Comparison of ENCODE assay signal across 8 cellular contexts in genomic region chrX:134548844-134549205, GRCh38.
A peak's percentile ranks its signal among the peaks of the same experiment; 100 is the strongest.
DNase-seq lines count a peak whose midpoint lies in the region; ATAC-seq and TF ChIP-seq lines count a peak whose summit lies in the region.

No MANE protein-coding gene starts in this region.

- H4K20me1 ChIP-seq in Loucy (ENCODE audit: insufficient read depth, low read length, poor library complexity, severe bottlenecking) = no peaks in the 10 kb centered on the region

- no peak overlapping the region for H2BK12ac ChIP-seq in neuronal stem cell (ENCODE audit: low read length)

- H3K14ac ChIP-seq in neuronal stem cell (ENCODE audit: low read length) = no peak overlapping the region

- H3K9me3 ChIP-seq in Loucy (ENCODE audit: insufficient read depth, low read depth, low read length) = no peaks in the 10 kb centered on the region
- no peaks in the 10 kb centered on the region for H3K9me3 ChIP-seq in ectodermal cell (ENCODE audit: control insufficient read depth, low read length)
- H3K9me3 ChIP-seq in neuronal stem cell (replicated peaks in 1 of 2; ENCODE audit: control insufficient read depth in 2 of 2, insufficient read depth in 1 of 2, low read depth in 1 of 2, low read length in 2 of 2) = no peaks in the 10 kb centered on the region

- H3K4me3 Mint-ChIP-seq in CD14-positive monocyte = peak overlapping the region; percentile 94 to 95

- H3K9me2 ChIP-seq in Loucy (replicated peaks; ENCODE audit: low read depth, low read length) = no peaks in the 10 kb centered on the region

- H3K36me3 Mint-ChIP-seq in CD14-positive monocyte = peaks cover 4% of the 10 kb centered on the region in 2 donors

- peaks cover 55% of the 10 kb centered on the region for H3K4me1 Mint-ChIP-seq in CD14-positive monocyte

- TF ChIP-seq CTCF in CD14-positive monocyte (IDR thresholded peaks at IDR 0.05) (no peak), Loucy (conservative IDR thresholded peaks at IDR 0.05; ENCODE audit: low read length) (no peak), GM10266 (IDR thresholded peaks at IDR 0.05; ENCODE audit: control insufficient read depth, insufficient read depth, low read depth, missing control alignments) (no peak)

- H3K9ac ChIP-seq in Loucy (ENCODE audit: low read depth, low read length, poor library complexity, severe bottlenecking) (peak overlapping the region; percentile 96), neuronal stem cell (ENCODE audit: low read depth, low read length, poor library complexity) (no peak overlapping the region)

- H3K4me2 ChIP-seq in Loucy (ENCODE audit: low read depth, low read length, poor library complexity, severe bottlenecking) (peak overlapping the region; percentile 95), neuronal stem cell (ENCODE audit: insufficient read depth, low read length, poor library complexity, severe bottlenecking) (peak overlapping the region; percentile 66)

- intact Hi-C loops in CD14-positive monocyte (cut with micrococcal nuclease) = no loop called here

- H3K36me3 ChIP-seq in Loucy (ENCODE audit: insufficient read depth, low read length) = no peaks in the 10 kb centered on the region
- no peaks in the 10 kb centered on the region for H3K36me3 ChIP-seq in ectodermal cell (ENCODE audit: control insufficient read depth, insufficient read depth, low read length)
- H3K36me3 ChIP-seq in neuronal stem cell (replicated peaks in 1 of 2; ENCODE audit: control insufficient read depth in 2 of 2, insufficient read depth in 2 of 2, low read length in 2 of 2) = no peaks in the 10 kb centered on the region

- no peak overlapping the region for H2BK120ac ChIP-seq in neuronal stem cell (ENCODE audit: low read depth, low read length)

- H3K27me3 Mint-ChIP-seq in CD14-positive monocyte (ENCODE audit: low read depth in 3 of 3) = peaks cover 9 to 62% (median 53%) of the 10 kb centered on the region in 3 donors

- no peak overlapping the region for H4K91ac ChIP-seq in neuronal stem cell (ENCODE audit: low read depth, low read length, poor library complexity)

- H3K18ac ChIP-seq in neuronal stem cell (ENCODE audit: low read length) = no peak overlapping the region

- H3K79me2 ChIP-seq in Loucy (ENCODE audit: insufficient read depth, low read length) = peaks cover 29% of the 10 kb centered on the region

- peak overlapping the region; percentile 91 for H2AFZ ChIP-seq in Loucy (ENCODE audit: low read length)
- peak overlapping the region; percentile 93 for H2AFZ ChIP-seq in neuronal stem cell (ENCODE audit: low read length)

- peak overlapping the region; percentile 94 for H3K4me3 ChIP-seq in Loucy (ENCODE audit: low read length, poor library complexity, severe bottlenecking)
- peak overlapping the region; percentile 46 for H3K4me3 ChIP-seq in ectodermal cell (ENCODE audit: insufficient read depth, low read depth, low read length)
- peak overlapping the region; percentile 59 to 80 for H3K4me3 ChIP-seq in neuronal stem cell (ENCODE audit: low read length in 2 of 2)

- ATAC-seq in GM18907 (IDR thresholded peaks at IDR 0.05; ENCODE audit: unreplicated experiment) (no peak), HG03095 (IDR thresholded peaks at IDR 0.05; ENCODE audit: unreplicated experiment) (no peak)

- H2BK15ac ChIP-seq in neuronal stem cell (ENCODE audit: low read length) = no peak overlapping the region

- WGBS in ectodermal cell, 2 experiments = 0% methylated on average over 17 of the region's 17 CpGs
- WGBS in neuronal stem cell (ENCODE audit: extremely low coverage in 2 of 2, insufficient read length in 2 of 2, insufficient replicate concordance in 1 of 2), 2 donors = no CpG with 5 or more reads among the region's 17 CpGs

- H3K4ac ChIP-seq in neuronal stem cell (ENCODE audit: low read length) = no peak overlapping the region

- H3K27me3 ChIP-seq in Loucy (ENCODE audit: insufficient read depth, low read length, poor library complexity, severe bottlenecking) (no peaks in the 10 kb centered on the region), ectodermal cell (ENCODE audit: control insufficient read depth, insufficient read depth, low read length, poor library complexity, severe bottlenecking) (peaks cover 80% of the 10 kb centered on the region), neuronal stem cell (ENCODE audit: control insufficient read depth in 3 of 3, insufficient read depth in 3 of 3, low read depth in 1 of 3, low read length in 3 of 3) (peaks cover 2 to 58% (median 14%) of the 10 kb centered on the region in 3 experiments)

- H3F3A ChIP-seq in Loucy (ENCODE audit: low read depth) = no peaks in the 10 kb centered on the region

- no peak overlapping the region for H2BK5ac ChIP-seq in neuronal stem cell (ENCODE audit: low read length)

- H3K79me1 ChIP-seq in neuronal stem cell (ENCODE audit: low read depth, low read length) = no peaks in the 10 kb centered on the region

- DNase-seq in CD14-positive monocyte (ENCODE audit: low spot score) = no peak
- no peak for DNase-seq in neuronal stem cell (ENCODE audit: low spot score)
- no peak for DNase-seq in GM10266 (ENCODE audit: extremely low spot score)
- no peak for DNase-seq in NCI-H1436 treated with DMSO at 0.1 percent for 48 hours (lab: John Stamatoyannopoulos, UW)

- H3K27ac Mint-ChIP-seq in CD14-positive monocyte = peak overlapping the region; percentile 61 to 92 (median 88)

- H2AK5ac ChIP-seq in neuronal stem cell (ENCODE audit: low read depth, low read length) = no peak overlapping the region

- H3K27ac ChIP-seq in ectodermal cell (ENCODE audit: insufficient read depth, low read depth, low read length, poor library complexity, severe bottlenecking) (peak overlapping the region; percentile 50), neuronal stem cell (replicated peaks; ENCODE audit: low read length) (no peak overlapping the region)

- H3K4me1 ChIP-seq in Loucy (ENCODE audit: insufficient read depth, low read length, poor library complexity, severe bottlenecking) (peaks cover 23% of the 10 kb centered on the region), ectodermal cell (ENCODE audit: control insufficient read depth, insufficient read depth, low read length) (no peaks in the 10 kb centered on the region), neuronal stem cell (ENCODE audit: control insufficient read depth in 2 of 2, insufficient read depth in 1 of 2, low read depth in 1 of 2, low read length in 2 of 2) (peaks cover 2 to 10% of the 10 kb centered on the region in 2 donors)

- no peak overlapping the region for H4K8ac ChIP-seq in neuronal stem cell (ENCODE audit: low read depth, low read length)

- peaks cover 0 to 41% (median 11%) of the 10 kb centered on the region in 7 donors for H3K9me3 Mint-ChIP-seq in CD14-positive monocyte

- no peak overlapping the region for H3K23ac ChIP-seq in neuronal stem cell (ENCODE audit: low read depth, low read length, poor library complexity)
